20 cellular contexts compared by ENCODE assay signal in genomic region chr7:138900040-138900828, GRCh38.
A peak's percentile ranks its signal among the peaks of the same experiment; 100 is the strongest.
DNase-seq lines count a peak whose midpoint lies in the region; ATAC-seq and TF ChIP-seq lines count a peak whose summit lies in the region.
"Had no signal": no experiment of that assay in that cellular context is flagged by ENCODE, and none has a peak within 500 bp of the region (broad histone marks: within the 10 kb centered on the region; RNA-seq: fewer than 3 reads in every experiment).

No MANE protein-coding gene starts in this region.

- H3K4me2 ChIP-seq in fibroblast of lung (ENCODE audit: extremely low read depth, insufficient read depth, low read length): no peak overlapping the region
- H3K4me2 ChIP-seq in skeletal muscle satellite cell (ENCODE audit: low read length): peak overlapping the region; percentile 17
- H3K4me2 ChIP-seq: hepatocyte had no signal

- H3K4me3 ChIP-seq in fibroblast of lung (replicated peaks in 1 of 4; ENCODE audit: control extremely low read depth in 1 of 4, insufficient read depth in 1 of 4, low read depth in 3 of 4, low read length in 4 of 4) (no peak overlapping the region), skeletal muscle satellite cell (ENCODE audit: low read length) (no peak overlapping the region)
- H3K4me3 ChIP-seq: GM12878, hepatocyte, skin epidermis, transverse colon had no signal

- H3K36me3 Mint-ChIP-seq in activated CD8-positive, alpha-beta T cell treated with anti-CD3 and anti-CD28 coated beads for 36 hours (ENCODE audit: low read depth): no peaks in the 10 kb centered on the region
- peaks cover 11% of the 10 kb centered on the region for H3K36me3 Mint-ChIP-seq in activated CD8-positive, alpha-beta T cell treated with anti-CD3 and anti-CD28 coated beads, Interleukin-2, amount 10 ng/mL, durations not matched to agents 7 days and 5 days (ENCODE audit: low read depth)

- ATAC-seq in activated CD8-positive, alpha-beta T cell treated with anti-CD3 and anti-CD28 coated beads for 36 hours: no peak
- no peak for ATAC-seq in activated CD8-positive, alpha-beta T cell treated with anti-CD3 and anti-CD28 coated beads, Interleukin-2, amount 10 ng/mL, durations not matched to agents 7 days and 5 days
- no peak for ATAC-seq in Right ventricle myocardium inferior
- ATAC-seq in left ventricle myocardium superior: no peak
- ATAC-seq: activated CD4-positive, CD25-positive, alpha-beta regulatory T cell treated with anti-CD3 and anti-CD28 coated beads, Interleukin-2, amount 50 U/mL, for 24 hours; GM12878; T-helper 17 cell had no signal

- H3K27me3 Mint-ChIP-seq in activated CD8-positive, alpha-beta T cell treated with anti-CD3 and anti-CD28 coated beads for 36 hours: peaks cover 5% of the 10 kb centered on the region
- H3K27me3 Mint-ChIP-seq in activated CD8-positive, alpha-beta T cell treated with anti-CD3 and anti-CD28 coated beads, Interleukin-2, amount 10 ng/mL, durations not matched to agents 7 days and 5 days (ENCODE audit: low read depth): peaks cover 15% of the 10 kb centered on the region
- H3K27me3 Mint-ChIP-seq: brain had no signal

- H3K4me1 ChIP-seq in fibroblast of lung (ENCODE audit: control insufficient read depth, extremely low read depth, insufficient read depth, low read length) (no peaks in the 10 kb centered on the region), skeletal muscle satellite cell (ENCODE audit: control insufficient read depth, insufficient read depth, low read length) (peaks cover 14% of the 10 kb centered on the region)
- H3K4me1 ChIP-seq: transverse colon had no signal

- H3K27me3 ChIP-seq in fibroblast of lung (ENCODE audit: control insufficient read depth, insufficient read depth, low read length) (no peaks in the 10 kb centered on the region), skeletal muscle satellite cell (ENCODE audit: control insufficient read depth, insufficient read depth, low read length) (no peaks in the 10 kb centered on the region)
- H3K27me3 ChIP-seq: hepatocyte, transverse colon had no signal

- no peaks in the 10 kb centered on the region for H3K36me3 ChIP-seq in fibroblast of lung (ENCODE audit: control insufficient read depth, insufficient read depth, low read length)
- no peaks in the 10 kb centered on the region for H3K36me3 ChIP-seq in skeletal muscle satellite cell (ENCODE audit: insufficient read depth, low read length)
- H3K36me3 ChIP-seq: transverse colon had no signal

- H3K27ac Mint-ChIP-seq in activated CD8-positive, alpha-beta T cell treated with anti-CD3 and anti-CD28 coated beads for 36 hours: peak overlapping the region; percentile 12
- H3K27ac Mint-ChIP-seq in activated CD8-positive, alpha-beta T cell treated with anti-CD3 and anti-CD28 coated beads, Interleukin-2, amount 10 ng/mL, durations not matched to agents 7 days and 5 days: no peak overlapping the region
- H3K27ac Mint-ChIP-seq: T-helper 17 cell had no signal

- H2AFZ ChIP-seq in fibroblast of lung (ENCODE audit: low read length): no peak overlapping the region
- H2AFZ ChIP-seq: hepatocyte had no signal

- no peak overlapping the region for H3K4me3 Mint-ChIP-seq in activated CD8-positive, alpha-beta T cell treated with anti-CD3 and anti-CD28 coated beads for 36 hours
- H3K4me3 Mint-ChIP-seq in activated CD8-positive, alpha-beta T cell treated with anti-CD3 and anti-CD28 coated beads, Interleukin-2, amount 10 ng/mL, durations not matched to agents 7 days and 5 days: no peak overlapping the region
- H3K4me3 Mint-ChIP-seq: brain, T-helper 17 cell had no signal

- H3K9ac ChIP-seq in fibroblast of lung (ENCODE audit: insufficient read depth, low read length) (no peak overlapping the region), skeletal muscle satellite cell (ENCODE audit: low read depth, low read length) (no peak overlapping the region)

- no peak for TF ChIP-seq CTCF in activated CD8-positive, alpha-beta T cell treated with anti-CD3 and anti-CD28 coated beads for 36 hours (IDR thresholded peaks at IDR 0.05)
- no peak for TF ChIP-seq CTCF in fibroblast of lung (conservative IDR thresholded peaks at IDR 0.05 in 1 of 2, IDR thresholded peaks at IDR 0.05 in 1 of 2; ENCODE audit: low read depth in 1 of 2, low read length in 2 of 2)

- H4K20me1 ChIP-seq in fibroblast of lung (ENCODE audit: control insufficient read depth, extremely low read depth, insufficient read depth, low read length): no peaks in the 10 kb centered on the region

- CTCF ChIA-PET in activated CD8-positive, alpha-beta T cell treated with anti-CD3 and anti-CD28 coated beads for 36 hours (lab: Charles Lee): interaction anchor here (7.3 kb wide), 1 partner anchor 14 kb away, joined by 89 read pairs; no protein-coding TSS in a partner anchor
- CTCF ChIA-PET in activated CD8-positive, alpha-beta T cell treated with anti-CD3 and anti-CD28 coated beads, Interleukin-2, amount 10 ng/mL, durations not matched to agents 7 days and 5 days (lab: Charles Lee): interaction anchor here (15.9 kb wide), 1 partner anchor 13 kb away, joined by 154 read pairs; no protein-coding TSS in a partner anchor

- POLR2A ChIA-PET in activated CD8-positive, alpha-beta T cell treated with anti-CD3 and anti-CD28 coated beads for 36 hours (lab: Charles Lee): interaction anchor here (1.2 kb wide), 1 partner anchor 23 kb away, joined by 3 read pairs; no protein-coding TSS in a partner anchor
- POLR2A ChIA-PET in activated CD8-positive, alpha-beta T cell treated with anti-CD3 and anti-CD28 coated beads, Interleukin-2, amount 10 ng/mL, durations not matched to agents 7 days and 5 days (lab: Charles Lee): no interaction called here

- no peaks in the 10 kb centered on the region for H3K9me3 ChIP-seq in fibroblast of lung (ENCODE audit: control insufficient read depth, insufficient read depth, low read depth, low read length)
- no peaks in the 10 kb centered on the region for H3K9me3 ChIP-seq in skeletal muscle satellite cell (replicated peaks; ENCODE audit: low read length)
- H3K9me3 ChIP-seq: transverse colon had no signal

- no peaks in the 10 kb centered on the region for H3K9me3 Mint-ChIP-seq in activated CD8-positive, alpha-beta T cell treated with anti-CD3 and anti-CD28 coated beads for 36 hours
- H3K9me3 Mint-ChIP-seq in activated CD8-positive, alpha-beta T cell treated with anti-CD3 and anti-CD28 coated beads, Interleukin-2, amount 10 ng/mL, durations not matched to agents 7 days and 5 days (ENCODE audit: insufficient read depth): no peaks in the 10 kb centered on the region
- H3K9me3 Mint-ChIP-seq: brain had no signal

- no peak overlapping the region for H3K27ac ChIP-seq in fibroblast of lung (ENCODE audit: insufficient read depth, low read length)
- H3K27ac ChIP-seq: hepatocyte, skin epidermis, transverse colon had no signal

- H3K79me2 ChIP-seq in fibroblast of lung (ENCODE audit: control insufficient read depth, insufficient read depth, low read length): no peaks in the 10 kb centered on the region
- H3K79me2 ChIP-seq: hepatocyte had no signal

- DNase-seq in activated CD8-positive, alpha-beta T cell treated with anti-CD3 and anti-CD28 coated beads for 36 hours: no peak
- DNase-seq in activated CD8-positive, alpha-beta T cell treated with anti-CD3 and anti-CD28 coated beads, Interleukin-2, amount 10 ng/mL, durations not matched to agents 7 days and 5 days: no peak
- DNase-seq in NCI-H69 (lab: John Stamatoyannopoulos, UW): peak; percentile 19
- peak; percentile 75 to 77 for DNase-seq in fibroblast of lung (ENCODE audit: low read depth in 2 of 2)
- no peak for DNase-seq in dermis blood vessel endothelial cell
- no peak for DNase-seq in Right ventricle myocardium inferior (ENCODE audit: missing footprints)
- no peak for DNase-seq in left ventricle myocardium superior
- DNase-seq: kidney glomerular epithelial cell, NCI-H1436 treated with DMSO at 0.1 percent for 48 hours, NCI-H2227 treated with DMSO at 0.1 percent for 48 hours, occipital lobe, Right ventricle myocardium superior, T-helper 17 cell, transverse colon had no signal

- intact Hi-C loops in activated CD8-positive, alpha-beta T cell treated with anti-CD3 and anti-CD28 coated beads for 36 hours (cut with micrococcal nuclease): no loop called here
- intact Hi-C loops in Right ventricle myocardium inferior (cut with DNase I) (no loop called here), left ventricle myocardium superior (cut with micrococcal nuclease) (no loop called here)

- peaks cover 50% of the 10 kb centered on the region for H3K4me1 Mint-ChIP-seq in activated CD8-positive, alpha-beta T cell treated with anti-CD3 and anti-CD28 coated beads for 36 hours (ENCODE audit: low read depth)
- H3K4me1 Mint-ChIP-seq in activated CD8-positive, alpha-beta T cell treated with anti-CD3 and anti-CD28 coated beads, Interleukin-2, amount 10 ng/mL, durations not matched to agents 7 days and 5 days (ENCODE audit: low read depth): peaks cover 69% of the 10 kb centered on the region

Comparison
In these comparisons a context has a peak if more than half of its experiments do, and no peak if none do; other contexts are left out.
1. DNase-seq: peak in NCI-H69 (single experiment) and fibroblast of lung (2 of 2); none in activated CD8-positive, alpha-beta T cell treated with anti-CD3 and anti-CD28 coated beads for 36 hours (single experiment), activated CD8-positive, alpha-beta T cell treated with anti-CD3 and anti-CD28 coated beads, Interleukin-2, amount 10 ng/mL, durations not matched to agents 7 days and 5 days (single experiment), dermis blood vessel endothelial cell (single experiment), Right ventricle myocardium inferior (single experiment) and left ventricle myocardium superior (single experiment).